Comparison of ENCODE assay signal across 8 cellular contexts in the genomic region with DNA sequence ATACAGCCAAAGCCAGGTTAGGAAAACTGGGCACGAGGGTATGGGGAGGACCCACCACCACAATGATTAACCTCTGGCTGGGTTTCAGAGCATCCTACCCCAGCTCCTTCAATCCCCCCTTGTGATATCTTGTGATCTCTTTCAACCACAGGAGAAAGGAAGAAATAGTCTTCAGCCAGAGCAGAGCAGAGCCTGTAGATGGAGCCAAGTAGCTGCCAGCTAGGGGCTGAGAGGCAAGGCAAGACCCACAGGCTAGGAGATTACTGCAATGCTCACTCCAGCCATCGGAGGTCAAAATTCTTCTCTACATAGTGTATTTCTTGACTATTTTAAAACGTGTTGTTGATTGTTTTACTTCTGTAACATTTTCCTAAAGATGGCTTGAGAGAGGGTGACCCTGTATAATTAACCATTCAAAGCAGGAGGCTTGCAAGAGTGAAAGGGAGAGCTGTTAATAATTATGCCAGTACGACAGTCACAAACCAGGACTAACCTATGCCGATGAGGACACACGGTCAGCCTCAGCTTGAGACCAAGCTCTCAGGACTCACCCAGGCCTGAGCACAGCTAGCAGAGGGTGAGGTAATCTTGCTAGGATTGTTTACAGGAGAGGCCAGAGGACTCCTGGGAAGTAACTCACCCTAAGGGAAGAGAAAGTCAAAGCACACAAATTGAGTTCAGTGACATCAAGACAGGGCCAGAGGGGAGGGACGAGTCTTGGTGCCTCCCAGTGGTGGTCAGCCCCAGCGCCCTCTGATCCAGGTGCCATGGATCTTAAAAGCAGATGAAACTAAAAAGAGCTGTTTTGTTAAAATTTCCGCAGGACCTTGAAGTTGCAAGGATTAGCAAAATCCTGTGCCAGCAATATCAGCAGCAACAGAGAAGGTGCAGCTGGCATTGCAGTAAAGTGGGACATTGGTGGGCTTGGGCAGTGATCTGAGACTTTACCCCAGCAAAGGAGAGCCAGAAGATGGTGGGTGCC. TPM values are rescaled to one million over a fixed set of nuclear protein-coding genes. Genes with fewer than 3 reads are reported as not detected.
A peak's percentile ranks its signal among the peaks of the same experiment; 100 is the strongest.
DNase-seq lines count a peak whose midpoint lies in the region; ATAC-seq and TF ChIP-seq lines count a peak whose summit lies in the region.

No MANE protein-coding gene starts in this region.

- no peak overlapping the region for H2AFZ ChIP-seq in Karpas-422 (ENCODE audit: low read length)
- H2AFZ ChIP-seq in SU-DHL-6 (ENCODE audit: low read depth, low read length, severe bottlenecking): no peak overlapping the region

- intact Hi-C loops in CD4-positive, alpha-beta T cell (cut with DNase I, micrococcal nuclease): loop anchor here in 1 of 2 experiments (5.0 kb wide), 1 partner anchor 405 kb away; no protein-coding TSS in a partner anchor
- intact Hi-C loops in lower lobe of right lung (cut with DNase I): no loop called here
- intact Hi-C loops in tibial artery (cut with DNase I; ENCODE audit: low total_unique reads): no loop called here

- peak in 6 of 10 experiments; percentile 6 to 20 (median 12) for DNase-seq in CD4-positive, alpha-beta T cell
- DNase-seq in Karpas-422 (peak; percentile 90), lower lobe of right lung (no peak), superior temporal gyrus (ENCODE audit: extremely low spot score) (peak; percentile 72), tibial artery (no peak)

- no peaks in the 10 kb centered on the region for H3K36me3 Mint-ChIP-seq in CD4-positive, alpha-beta T cell (ENCODE audit: low read depth)

- no peaks in the 10 kb centered on the region for H3K9me3 ChIP-seq in CD4-positive, alpha-beta T cell (ENCODE audit: control insufficient read depth, low read length)
- no peaks in the 10 kb centered on the region for H3K9me3 ChIP-seq in Karpas-422 (ENCODE audit: low read length)
- H3K9me3 ChIP-seq in SU-DHL-6 (ENCODE audit: insufficient read depth, low read length): no peaks in the 10 kb centered on the region
- no peaks in the 10 kb centered on the region for H3K9me3 ChIP-seq in duodenal mucosa (ENCODE audit: control insufficient read depth in 1 of 2, low read length in 2 of 2)
- no peaks in the 10 kb centered on the region for H3K9me3 ChIP-seq in lower lobe of right lung
- no peaks in the 10 kb centered on the region for H3K9me3 ChIP-seq in tibial artery

- no peaks in the 10 kb centered on the region for H3K9me3 Mint-ChIP-seq in CD4-positive, alpha-beta T cell

- H3K36me3 ChIP-seq in Karpas-422 (ENCODE audit: insufficient read depth, low read length) (no peaks in the 10 kb centered on the region), SU-DHL-6 (ENCODE audit: low read length) (no peaks in the 10 kb centered on the region), duodenal mucosa (ENCODE audit: control insufficient read depth in 1 of 2, insufficient read depth in 2 of 2, low read length in 2 of 2) (no peaks in the 10 kb centered on the region), lower lobe of right lung (no peaks in the 10 kb centered on the region), tibial artery (no peaks in the 10 kb centered on the region)

- H3K27me3 ChIP-seq in CD4-positive, alpha-beta T cell (ENCODE audit: control insufficient read depth, insufficient read depth, low read length): peaks cover 8% of the 10 kb centered on the region
- H3K27me3 ChIP-seq in Karpas-422 (ENCODE audit: low read length): no peaks in the 10 kb centered on the region
- H3K27me3 ChIP-seq in SU-DHL-6 (ENCODE audit: low read length): no peaks in the 10 kb centered on the region
- no peaks in the 10 kb centered on the region for H3K27me3 ChIP-seq in duodenal mucosa (ENCODE audit: control insufficient read depth in 1 of 2, insufficient read depth in 2 of 2, low read length in 2 of 2)
- H3K27me3 ChIP-seq in lower lobe of right lung (ENCODE audit: low read depth): no peaks in the 10 kb centered on the region
- H3K27me3 ChIP-seq in tibial artery: no peaks in the 10 kb centered on the region

- H3K79me2 ChIP-seq in Karpas-422 (ENCODE audit: low read length): no peaks in the 10 kb centered on the region
- no peaks in the 10 kb centered on the region for H3K79me2 ChIP-seq in SU-DHL-6 (ENCODE audit: insufficient read depth, low read length)

- no peak overlapping the region for H3K27ac ChIP-seq in CD4-positive, alpha-beta T cell (ENCODE audit: low read depth, low read length)
- H3K27ac ChIP-seq in Karpas-422 (ENCODE audit: low read length): no peak overlapping the region
- H3K27ac ChIP-seq in SU-DHL-6 (ENCODE audit: low read depth, low read length): no peak overlapping the region
- H3K27ac ChIP-seq in duodenal mucosa (ENCODE audit: low read depth, low read length): peak overlapping the region; percentile 22
- peak overlapping the region; percentile 54 for H3K27ac ChIP-seq in lower lobe of right lung
- no peak overlapping the region for H3K27ac ChIP-seq in tibial artery

- ATAC-seq in CD4-positive, alpha-beta T cell (ENCODE audit: poor library complexity): peak; percentile 82
- ATAC-seq in GM19043 (IDR thresholded peaks at IDR 0.05; ENCODE audit: low read depth, unreplicated experiment): peak; percentile 78
- peak; percentile 69 to 75 for ATAC-seq in lower lobe of right lung

- peak; percentile 46 for TF ChIP-seq CTCF in CD4-positive, alpha-beta T cell (IDR thresholded peaks at IDR 0.05)
- TF ChIP-seq CTCF in SU-DHL-6 (IDR thresholded peaks at IDR 0.05; ENCODE audit: insufficient read depth, low read length, poor library complexity, severe bottlenecking) (peak; percentile 32), lower lobe of right lung (IDR thresholded peaks at IDR 0.05) (peak; percentile 48), tibial artery (IDR thresholded peaks at IDR 0.05) (peak in 1 of 2 experiments; percentile 12)

- H3K9ac ChIP-seq in Karpas-422 (ENCODE audit: low read length): peak overlapping the region; percentile 18; the same call in 1 of the 2 replicates
- no peak overlapping the region for H3K9ac ChIP-seq in SU-DHL-6 (ENCODE audit: low read length)
- peak overlapping the region; percentile 13 to 21 for H3K9ac ChIP-seq in duodenal mucosa (ENCODE audit: low read depth in 1 of 2, low read length in 2 of 2)

- H3K4me2 ChIP-seq in Karpas-422 (ENCODE audit: low read depth, low read length, poor library complexity, severe bottlenecking) (peak overlapping the region; percentile 0), SU-DHL-6 (ENCODE audit: low read depth, low read length, poor library complexity, severe bottlenecking) (no peak overlapping the region)

- CTCF ChIA-PET in CD4-positive, alpha-beta T cell (lab: Charles Lee): interaction anchor here (0.6 to 0.7 kb wide), 2 partner anchors 29 to 65 kb away, joined by 3 read pairs; a partner anchor contains a TSS

- no peaks in the 10 kb centered on the region for H3F3A ChIP-seq in SU-DHL-6 (ENCODE audit: insufficient read depth)

- H3K4me3 ChIP-seq in Karpas-422 (ENCODE audit: low read length) (no peak overlapping the region), SU-DHL-6 (ENCODE audit: insufficient read depth, low read length, poor library complexity, severe bottlenecking) (no peak overlapping the region), duodenal mucosa (ENCODE audit: low read depth in 1 of 2, low read length in 2 of 2) (peak overlapping the region in 1 of 2 donors; percentile 57), lower lobe of right lung (no peak overlapping the region), tibial artery (no peak overlapping the region)

- H3K4me1 ChIP-seq in Karpas-422 (ENCODE audit: low read length): no peaks in the 10 kb centered on the region; the same call in 1 of the 2 replicates
- peaks cover 5 to 13% of the 10 kb centered on the region in 2 donors for H3K4me1 ChIP-seq in duodenal mucosa (ENCODE audit: control insufficient read depth in 1 of 2, insufficient read depth in 2 of 2, low read length in 2 of 2)
- peaks cover 46% of the 10 kb centered on the region for H3K4me1 ChIP-seq in lower lobe of right lung
- H3K4me1 ChIP-seq in tibial artery: peaks cover 0 to 15% (median 7%) of the 10 kb centered on the region in 4 donors

- H3K9me2 ChIP-seq in Karpas-422 (replicated peaks; ENCODE audit: insufficient read depth, low read length) (no peaks in the 10 kb centered on the region), SU-DHL-6 (replicated peaks; ENCODE audit: insufficient read depth, low read length) (no peaks in the 10 kb centered on the region)

- POLR2A ChIA-PET in CD4-positive, alpha-beta T cell (lab: Charles Lee): no interaction called here

- peaks cover 25% of the 10 kb centered on the region for H3K27me3 Mint-ChIP-seq in CD4-positive, alpha-beta T cell

- H3K4me1 Mint-ChIP-seq in CD4-positive, alpha-beta T cell (ENCODE audit: low read depth): no peaks in the 10 kb centered on the region

- H3K27ac Mint-ChIP-seq in CD4-positive, alpha-beta T cell: no peak overlapping the region

- no peak overlapping the region for H3K4me3 Mint-ChIP-seq in CD4-positive, alpha-beta T cell

- H4K20me1 ChIP-seq in Karpas-422 (ENCODE audit: insufficient read depth, low read depth, low read length) (no peaks in the 10 kb centered on the region), SU-DHL-6 (ENCODE audit: low read depth, low read length) (no peaks in the 10 kb centered on the region)

RNA-seq across cellular contexts. Expression of a gene that starts 29.8 kb away (rescaled TPM):
- total RNA-seq in CD4-positive, alpha-beta T cell: 1 to 10 TPM in 1 of 2 experiments, under 1 TPM in 1; 0.61 to 1.4 TPM
- total RNA-seq in Karpas-422 (2014; rRNA removed; shearing (Covaris generic); ENCODE audit: low replicate concordance): 57.8 and 96.1 TPM in 2 replicates
- 1.9 TPM for total RNA-seq in lower lobe of right lung

Comparison
In these comparisons a context has a peak if more than half of its experiments do, and no peak if none do; other contexts are left out.
1. DNase-seq: peak in CD4-positive, alpha-beta T cell (6 of 10), Karpas-422 (single experiment) and superior temporal gyrus (single experiment); none in lower lobe of right lung (single experiment) and tibial artery (0 of 2).
2. H3K27ac ChIP-seq: peak in duodenal mucosa (single experiment) and lower lobe of right lung (single experiment); none in CD4-positive, alpha-beta T cell (single experiment), Karpas-422 (single experiment), SU-DHL-6 (single experiment) and tibial artery (0 of 2).
3. RNA of a gene that starts 29.8 kb away (total RNA-seq): 57.8 to 96.1 TPM in Karpas-422; 1.9 TPM in lower lobe of right lung (single experiment) and 0.61 to 1.4 TPM in CD4-positive, alpha-beta T cell; every median in the first group is over 10 times any median in the second.
4. Peak in every context shown above with its lines, with median percentiles within 50 percentile points of each other: ATAC-seq.